In the genomic region with DNA sequence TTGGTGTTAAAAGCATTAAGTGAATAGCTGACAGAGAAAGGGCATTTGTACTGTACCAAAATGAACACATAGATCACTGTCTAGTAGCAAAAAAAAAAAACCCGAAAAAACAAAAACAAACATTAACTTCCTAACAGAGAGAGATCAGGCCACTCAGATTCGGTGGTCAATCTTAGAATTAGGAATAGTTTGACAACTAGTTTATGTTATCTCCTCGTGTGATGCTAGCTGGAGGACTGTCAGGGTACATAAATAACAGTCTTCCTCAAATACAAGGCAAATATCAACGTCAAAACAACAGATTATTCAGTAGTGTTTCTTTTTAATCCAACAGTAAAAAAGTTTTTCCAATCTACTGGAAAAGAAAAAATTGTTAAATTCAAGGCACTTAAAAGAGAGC, we compare ENCODE assay signal across 7 cellular contexts. TPM values are rescaled to one million over a fixed set of nuclear protein-coding genes. Genes with fewer than 3 reads are reported as not detected.
DNase-seq lines count a peak whose midpoint lies in the region; ATAC-seq and TF ChIP-seq lines count a peak whose summit lies in the region.

No MANE protein-coding gene starts in this region.

- peak overlapping the region; percentile 97 for H3K27ac Mint-ChIP-seq in activated T-helper 1 cell treated with anti-CD3 and anti-CD28 coated beads, Interleukin-12 subunit alpha, Interleukin-12 subunit beta, Interleukin-2, Interleukin-4 antibody, amounts not matched to agents 30 ng/mL and 10 ng/mL and 1 ng/mL, durations not matched to agents 14 hours and 24 hours and 36 hours
- H3K27ac Mint-ChIP-seq in stimulated activated naive B cell treated with anti-CD40 and anti-IgM and Interleukin-4, amounts not matched to agents 10 μg/mL and 1 μg/mL and 100 μg/mL, for 72 hours = peak overlapping the region; percentile 97

- peaks cover 6% of the 10 kb centered on the region for H3K9me3 Mint-ChIP-seq in activated T-helper 1 cell treated with anti-CD3 and anti-CD28 coated beads, Interleukin-12 subunit alpha, Interleukin-12 subunit beta, Interleukin-2, Interleukin-4 antibody, amounts not matched to agents 30 ng/mL and 10 ng/mL and 1 ng/mL, durations not matched to agents 14 hours and 24 hours and 36 hours
- no peaks in the 10 kb centered on the region for H3K9me3 Mint-ChIP-seq in stimulated activated naive B cell treated with anti-CD40 and anti-IgM and Interleukin-4, amounts not matched to agents 10 μg/mL and 1 μg/mL and 100 μg/mL, for 72 hours

- peak overlapping the region; percentile 78 for H3K4me3 ChIP-seq in HFF-Myc (replicated peaks; ENCODE audit: low read depth, low read length)
- H3K4me3 ChIP-seq in iPS-18c (ENCODE audit: insufficient read depth, low read depth, low read length) = peak overlapping the region; percentile 86

- H3K36me3 Mint-ChIP-seq in activated T-helper 1 cell treated with anti-CD3 and anti-CD28 coated beads, Interleukin-12 subunit alpha, Interleukin-12 subunit beta, Interleukin-2, Interleukin-4 antibody, amounts not matched to agents 30 ng/mL and 10 ng/mL and 1 ng/mL, durations not matched to agents 14 hours and 24 hours and 36 hours (ENCODE audit: low read depth) = peaks cover 23% of the 10 kb centered on the region
- peaks cover 17 to 33% of the 10 kb centered on the region in 2 donors for H3K36me3 Mint-ChIP-seq in stimulated activated naive B cell treated with anti-CD40 and anti-IgM and Interleukin-4, amounts not matched to agents 10 μg/mL and 1 μg/mL and 100 μg/mL, for 72 hours

- DNase-seq in HFF-Myc (ENCODE audit: extremely low read depth, low read depth) (no peak), putamen (ENCODE audit: low spot score) (no peak), glomerular visceral epithelial cell (ENCODE audit: extremely low spot score) (no peak), NK-92 (lab: John Stamatoyannopoulos, UW; ENCODE audit: unreplicated experiment) (no peak)
- DNase-seq in activated T-helper 1 cell treated with anti-CD3 and anti-CD28 coated beads, Interleukin-12 subunit alpha, Interleukin-12 subunit beta, Interleukin-2, Interleukin-4 antibody, amounts not matched to agents 30 ng/mL and 10 ng/mL and 1 ng/mL, durations not matched to agents 14 hours and 24 hours and 36 hours (ENCODE audit: low spot score) = no peak
- DNase-seq in stimulated activated naive B cell treated with anti-CD40 and anti-IgM and Interleukin-4, amounts not matched to agents 10 μg/mL and 1 μg/mL and 100 μg/mL, for 72 hours = no peak

- TF ChIP-seq CTCF in HFF-Myc (IDR thresholded peaks at IDR 0.05; ENCODE audit: low read depth, low read length, missing control alignments) = no peak

- ATAC-seq in stimulated activated naive B cell treated with anti-CD40 and anti-IgM and Interleukin-4, amounts not matched to agents 10 μg/mL and 1 μg/mL and 100 μg/mL, for 72 hours (replicated peaks) = no peak

- peaks cover 37% of the 10 kb centered on the region for H3K4me1 Mint-ChIP-seq in activated T-helper 1 cell treated with anti-CD3 and anti-CD28 coated beads, Interleukin-12 subunit alpha, Interleukin-12 subunit beta, Interleukin-2, Interleukin-4 antibody, amounts not matched to agents 30 ng/mL and 10 ng/mL and 1 ng/mL, durations not matched to agents 14 hours and 24 hours and 36 hours (ENCODE audit: low read depth)
- H3K4me1 Mint-ChIP-seq in stimulated activated naive B cell treated with anti-CD40 and anti-IgM and Interleukin-4, amounts not matched to agents 10 μg/mL and 1 μg/mL and 100 μg/mL, for 72 hours = peaks cover 15 to 35% of the 10 kb centered on the region in 2 donors

- intact Hi-C loops in activated T-helper 1 cell treated with anti-CD3 and anti-CD28 coated beads, Interleukin-12 subunit alpha, Interleukin-12 subunit beta, Interleukin-2, Interleukin-4 antibody, amounts not matched to agents 30 ng/mL and 10 ng/mL and 1 ng/mL, durations not matched to agents 14 hours and 24 hours and 36 hours (cut with micrococcal nuclease) = loop anchor here (5.0 to 10.0 kb wide), 6 partner anchors 149 to 1741 kb away; a partner anchor contains a TSS

- H3K9me3 ChIP-seq in iPS-18c (ENCODE audit: control insufficient read depth, insufficient read depth, low read length) = peaks cover 2% of the 10 kb centered on the region

- no peaks in the 10 kb centered on the region for H3K27me3 Mint-ChIP-seq in activated T-helper 1 cell treated with anti-CD3 and anti-CD28 coated beads, Interleukin-12 subunit alpha, Interleukin-12 subunit beta, Interleukin-2, Interleukin-4 antibody, amounts not matched to agents 30 ng/mL and 10 ng/mL and 1 ng/mL, durations not matched to agents 14 hours and 24 hours and 36 hours (ENCODE audit: insufficient read depth)
- no peaks in the 10 kb centered on the region for H3K27me3 Mint-ChIP-seq in stimulated activated naive B cell treated with anti-CD40 and anti-IgM and Interleukin-4, amounts not matched to agents 10 μg/mL and 1 μg/mL and 100 μg/mL, for 72 hours

- H3K4me3 Mint-ChIP-seq in activated T-helper 1 cell treated with anti-CD3 and anti-CD28 coated beads, Interleukin-12 subunit alpha, Interleukin-12 subunit beta, Interleukin-2, Interleukin-4 antibody, amounts not matched to agents 30 ng/mL and 10 ng/mL and 1 ng/mL, durations not matched to agents 14 hours and 24 hours and 36 hours = peak overlapping the region; percentile 99
- H3K4me3 Mint-ChIP-seq in stimulated activated naive B cell treated with anti-CD40 and anti-IgM and Interleukin-4, amounts not matched to agents 10 μg/mL and 1 μg/mL and 100 μg/mL, for 72 hours = peak overlapping the region; percentile 92 to 97

RNA-seq across cellular contexts. Expression of a gene that starts 1.7 kb away (rescaled TPM):
- total RNA-seq in activated T-helper 1 cell treated with anti-CD3 and anti-CD28 coated beads, Interleukin-12 subunit alpha, Interleukin-12 subunit beta, Interleukin-2, Interleukin-4 antibody, amounts not matched to agents 30 ng/mL and 10 ng/mL and 1 ng/mL, durations not matched to agents 14 hours and 24 hours and 36 hours = 12.2 and 14.2 TPM in 2 replicates
